ENCODE assay signal across 13 cellular contexts in the genomic region with DNA sequence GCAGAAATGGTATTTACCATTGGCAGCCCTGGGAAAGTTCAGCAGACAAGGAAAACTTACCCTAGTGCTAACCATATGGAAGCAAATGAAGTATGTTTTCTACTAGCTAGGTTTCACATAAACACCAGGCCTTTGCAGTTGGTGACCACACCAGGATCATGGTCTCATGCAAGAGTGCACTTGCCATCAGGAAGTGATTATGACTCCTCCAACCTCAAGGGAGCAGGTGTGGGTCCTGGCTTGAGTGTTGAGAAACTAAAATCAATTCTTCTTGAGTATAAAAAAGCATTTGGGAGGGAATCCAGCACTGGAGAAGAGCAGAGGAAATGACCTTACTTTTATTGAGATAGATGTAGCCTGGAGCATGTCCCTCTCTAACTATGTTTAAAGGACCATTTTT. TPM values are rescaled to one million over a fixed set of nuclear protein-coding genes. Genes with fewer than 3 reads are reported as not detected.
A peak's percentile ranks its signal among the peaks of the same experiment; 100 is the strongest.
DNase-seq lines count a peak whose midpoint lies in the region; ATAC-seq, FAIRE-seq and TF ChIP-seq lines count a peak whose summit lies in the region.
"Had no signal": no experiment of that assay in that cellular context is flagged by ENCODE, and none has a peak within 500 bp of the region (broad histone marks: within the 10 kb centered on the region; RNA-seq: fewer than 3 reads in every experiment).

No MANE protein-coding gene starts in this region.

- H3K36me3 ChIP-seq in CD8-positive, alpha-beta T cell (ENCODE audit: insufficient read depth, low read length): no peaks in the 10 kb centered on the region

- DNase-seq in activated CD8-positive, alpha-beta T cell treated with anti-CD3 and anti-CD28 coated beads for 36 hours: no peak
- DNase-seq in H54 (ENCODE audit: insufficient read length, low spot score) (no peak), dorsolateral prefrontal cortex (no peak), ureter (ENCODE audit: low spot score) (no peak)
- no peak for DNase-seq in CD8-positive, alpha-beta T cell
- DNase-seq: DMS79 treated with DMSO at 0.1 percent for 48 hours; stimulated activated CD8-positive, alpha-beta memory T cell treated with anti-CD3 and anti-CD28 coated beads, Interleukin-4, amount 100 ng/mL, for 48 hours had no signal

- H3K4me1 ChIP-seq in CD8-positive, alpha-beta T cell (ENCODE audit: insufficient read depth, low read length): peaks cover 2% of the 10 kb centered on the region

- no peak for FAIRE-seq in H54 (lab: Jason Lieb, UNC)

- H3K9me3 Mint-ChIP-seq in activated CD8-positive, alpha-beta T cell treated with anti-CD3 and anti-CD28 coated beads for 36 hours: no peaks in the 10 kb centered on the region
- H3K9me3 Mint-ChIP-seq in CD8-positive, alpha-beta T cell: no peaks in the 10 kb centered on the region
- H3K9me3 Mint-ChIP-seq: IgD-negative memory B cell had no signal

- H3K27ac ChIP-seq in dorsolateral prefrontal cortex: no peak overlapping the region
- H3K27ac ChIP-seq in CD8-positive, alpha-beta T cell (ENCODE audit: low read depth, low read length): no peak overlapping the region
- H3K27ac ChIP-seq: coronary artery had no signal

- ATAC-seq in GM18498 (IDR thresholded peaks at IDR 0.05; ENCODE audit: unreplicated experiment): peak; percentile 88
- peak; percentile 98 for ATAC-seq in GM21360 (IDR thresholded peaks at IDR 0.05; ENCODE audit: unreplicated experiment)
- peak; percentile 96 for ATAC-seq in HG03095 (IDR thresholded peaks at IDR 0.05; ENCODE audit: unreplicated experiment)
- peak; percentile 66 for ATAC-seq in activated CD8-positive, alpha-beta T cell treated with anti-CD3 and anti-CD28 coated beads for 36 hours
- no peak for ATAC-seq in CD8-positive, alpha-beta T cell
- ATAC-seq: Panc1 had no signal

- no peaks in the 10 kb centered on the region for H3K36me3 Mint-ChIP-seq in activated CD8-positive, alpha-beta T cell treated with anti-CD3 and anti-CD28 coated beads for 36 hours (ENCODE audit: low read depth)
- H3K36me3 Mint-ChIP-seq in CD8-positive, alpha-beta T cell: no peaks in the 10 kb centered on the region
- H3K36me3 Mint-ChIP-seq: IgD-negative memory B cell had no signal

- intact Hi-C loops in activated CD8-positive, alpha-beta T cell treated with anti-CD3 and anti-CD28 coated beads for 36 hours (cut with micrococcal nuclease): no loop called here
- intact Hi-C loops in dorsolateral prefrontal cortex (cut with DNase I): no loop called here
- intact Hi-C loops in CD8-positive, alpha-beta T cell (cut with DNase I, micrococcal nuclease): no loop called here

- no peak overlapping the region for H3K4me3 Mint-ChIP-seq in activated CD8-positive, alpha-beta T cell treated with anti-CD3 and anti-CD28 coated beads for 36 hours
- H3K4me3 Mint-ChIP-seq in CD8-positive, alpha-beta T cell: no peak overlapping the region
- H3K4me3 Mint-ChIP-seq: IgD-negative memory B cell had no signal

- peaks cover 0 to 3% (median 0%) of the 10 kb centered on the region in 45 donors for H3K27me3 ChIP-seq in dorsolateral prefrontal cortex
- H3K27me3 ChIP-seq in CD8-positive, alpha-beta T cell (ENCODE audit: insufficient read depth, low read length): no peaks in the 10 kb centered on the region

- H3K27ac Mint-ChIP-seq in activated CD8-positive, alpha-beta T cell treated with anti-CD3 and anti-CD28 coated beads for 36 hours: no peak overlapping the region
- H3K27ac Mint-ChIP-seq in CD8-positive, alpha-beta T cell: no peak overlapping the region

- POLR2A ChIA-PET in activated CD8-positive, alpha-beta T cell treated with anti-CD3 and anti-CD28 coated beads for 36 hours (lab: Charles Lee): no interaction called here
- POLR2A ChIA-PET in CD8-positive, alpha-beta T cell (lab: Charles Lee): no interaction called here

- no peak for TF ChIP-seq POLR2A in H54 (IDR thresholded peaks at IDR 0.05; ENCODE audit: low read depth, low read length)

- H3K4me3 ChIP-seq in dorsolateral prefrontal cortex: no peak overlapping the region
- H3K4me3 ChIP-seq in CD8-positive, alpha-beta T cell (ENCODE audit: low read depth, low read length): no peak overlapping the region
- H3K4me3 ChIP-seq: coronary artery had no signal

- no peaks in the 10 kb centered on the region for H3K27me3 Mint-ChIP-seq in activated CD8-positive, alpha-beta T cell treated with anti-CD3 and anti-CD28 coated beads for 36 hours
- H3K27me3 Mint-ChIP-seq in CD8-positive, alpha-beta T cell (ENCODE audit: low read depth): no peaks in the 10 kb centered on the region

- TF ChIP-seq CTCF in activated CD8-positive, alpha-beta T cell treated with anti-CD3 and anti-CD28 coated beads for 36 hours (IDR thresholded peaks at IDR 0.05): no peak
- no peak for TF ChIP-seq CTCF in dorsolateral prefrontal cortex (IDR thresholded peaks at IDR 0.05 in 54 of 56, conservative IDR thresholded peaks at IDR 0.05 in 2 of 56; ENCODE audit: low read depth in 1 of 56, partially characterized antibody in 56 of 56)
- no peak for TF ChIP-seq CTCF in CD8-positive, alpha-beta T cell (IDR thresholded peaks at IDR 0.05)

- CTCF ChIA-PET in activated CD8-positive, alpha-beta T cell treated with anti-CD3 and anti-CD28 coated beads for 36 hours (lab: Charles Lee): no interaction called here
- CTCF ChIA-PET in CD8-positive, alpha-beta T cell (lab: Charles Lee): no interaction called here

- no peaks in the 10 kb centered on the region for H3K9me3 ChIP-seq in CD8-positive, alpha-beta T cell (ENCODE audit: low read length)

- peaks cover 6% of the 10 kb centered on the region for H3K4me1 Mint-ChIP-seq in activated CD8-positive, alpha-beta T cell treated with anti-CD3 and anti-CD28 coated beads for 36 hours (ENCODE audit: low read depth)
- peaks cover 9% of the 10 kb centered on the region for H3K4me1 Mint-ChIP-seq in CD8-positive, alpha-beta T cell (ENCODE audit: low read depth)

RNA-seq across cellular contexts. Expression of a gene that starts 56.8 kb away (rescaled TPM):
- 10 to 100 TPM in 1 of 2 experiments, 1 to 10 TPM in 1; 9.4 to 11.7 TPM for total RNA-seq in activated CD8-positive, alpha-beta T cell treated with anti-CD3 and anti-CD28 coated beads for 36 hours
- total RNA-seq in dorsolateral prefrontal cortex (10 to 100 TPM; 33.2 to 69.4 (median 50.6) TPM), ureter (63.2 TPM)
- total RNA-seq in CD8-positive, alpha-beta T cell: 1 to 10 TPM; 3.7 to 4.6 TPM
